Comparison of ENCODE assay signal across 26 cellular contexts in genomic region chr2:32787207-32787606, GRCh38.
"Had no signal": no experiment of that assay in that cellular context is flagged by ENCODE, and none has a peak within 500 bp of the region (broad histone marks: within the 10 kb centered on the region; RNA-seq: fewer than 3 reads in every experiment).

No MANE protein-coding gene starts in this region.

- ATAC-seq: esophagus mucosa; gastroesophageal sphincter; heart left ventricle; left cardiac atrium; left ventricle myocardium superior; lower lobe of right lung; naive thymus-derived CD8-positive, alpha-beta T cell; sciatic nerve; stimulated activated memory B cell treated with anti-CD40 and anti-IgM and Interleukin-4, amounts not matched to agents 10 μg/mL and 1 μg/mL and 100 μg/mL, for 72 hours; stimulated activated naive CD8-positive, alpha-beta T cell treated with anti-CD3 and anti-CD28 coated beads, Interleukin-15, Interleukin-2, amounts not matched to agents 100 U/mL and 50 U/mL, for 24 hours had no signal

- H3K4me3 ChIP-seq: dorsolateral prefrontal cortex, gastroesophageal sphincter, heart left ventricle, hepatocyte, lower lobe of right lung, prostate gland, right atrium auricular region, smooth muscle cell, testis, tibial artery had no signal

- H3K27me3 ChIP-seq: dorsolateral prefrontal cortex, gastroesophageal sphincter, heart left ventricle, hepatocyte, right atrium auricular region, testis, tibial artery had no signal

- H3K9me3 ChIP-seq: gastroesophageal sphincter, lower lobe of right lung, prostate gland, right atrium auricular region, testis, tibial artery had no signal

- H3K4me1 ChIP-seq: gastroesophageal sphincter, prostate gland, testis, tibial artery had no signal

- H3K36me3 ChIP-seq: lower lobe of right lung, prostate gland, right atrium auricular region had no signal

- H2AFZ ChIP-seq: hepatocyte had no signal

- H3K4me2 ChIP-seq: hepatocyte, smooth muscle cell had no signal

- H3K79me2 ChIP-seq: hepatocyte had no signal

- DNase-seq: dorsolateral prefrontal cortex; effector CD4-positive, alpha-beta T cell; foreskin fibroblast; heart left ventricle; left cardiac atrium; left ventricle myocardium superior; lower lobe of right lung; naive thymus-derived CD8-positive, alpha-beta T cell; nephron progenitor cell; nucleus accumbens; stimulated activated CD4-positive, alpha-beta T cell treated with anti-CD3 and anti-CD28 coated beads, Interleukin-12 subunit alpha, Interleukin-12 subunit beta, amount 100 ng/mL, for 4 hours; stimulated activated CD4-positive, alpha-beta T cell treated with anti-CD3 and anti-CD28 coated beads, Interleukin-1b, Interleukin-23, amount 100 ng/mL, for 48 hours; stimulated activated CD4-positive, alpha-beta T cell treated with anti-CD3 and anti-CD28 coated beads, Interleukin-4, amount 100 ng/mL, for 1 hour; stimulated activated naive CD8-positive, alpha-beta T cell treated with anti-CD3 and anti-CD28 coated beads, Interleukin-15, Interleukin-2, amounts not matched to agents 100 U/mL and 50 U/mL, for 24 hours; substantia nigra; testis; tibial artery had no signal

- H3K27ac ChIP-seq: epithelial cell of prostate, gastroesophageal sphincter, hepatocyte, lower lobe of right lung, prostate gland, testis, tibial artery had no signal
